In the genomic region with DNA sequence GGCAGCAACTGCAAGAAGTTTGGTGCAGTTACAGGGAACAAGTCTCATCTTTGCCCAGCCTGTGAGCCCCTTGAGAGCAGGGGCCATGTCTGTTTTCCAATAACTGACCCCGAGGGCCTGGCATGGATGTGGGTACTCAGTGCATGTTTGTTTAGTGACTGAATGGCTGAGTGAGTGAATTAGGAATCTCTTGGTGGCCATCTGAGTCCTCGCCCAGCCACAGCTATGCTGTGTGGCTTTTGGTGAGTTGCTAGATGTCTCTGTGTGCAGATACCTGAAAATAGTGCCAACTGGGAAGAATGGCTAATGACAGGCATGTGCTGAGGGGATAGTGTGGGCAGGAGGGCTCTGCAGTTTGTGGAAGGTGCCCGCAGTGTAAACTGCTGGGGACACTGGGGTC, we compare ENCODE assay signal across 2 cellular contexts.
TF ChIP-seq lines count a peak whose summit lies in the region.

No MANE protein-coding gene starts in this region.

TF ChIP-seq in HepG2, 621 proteins besides CTCF, POLR2A, EP300 and RAD21:
- TF ChIP-seq ZC3H13 (CRISPR knock-in tag; IDR thresholded peaks at IDR 0.05) (no peak), ZNF768 (CRISPR knock-in tag; IDR thresholded peaks at IDR 0.05) (peak; percentile 54; the same call in 1 of the 2 replicates)
- TF ChIP-seq, protein P1, sequence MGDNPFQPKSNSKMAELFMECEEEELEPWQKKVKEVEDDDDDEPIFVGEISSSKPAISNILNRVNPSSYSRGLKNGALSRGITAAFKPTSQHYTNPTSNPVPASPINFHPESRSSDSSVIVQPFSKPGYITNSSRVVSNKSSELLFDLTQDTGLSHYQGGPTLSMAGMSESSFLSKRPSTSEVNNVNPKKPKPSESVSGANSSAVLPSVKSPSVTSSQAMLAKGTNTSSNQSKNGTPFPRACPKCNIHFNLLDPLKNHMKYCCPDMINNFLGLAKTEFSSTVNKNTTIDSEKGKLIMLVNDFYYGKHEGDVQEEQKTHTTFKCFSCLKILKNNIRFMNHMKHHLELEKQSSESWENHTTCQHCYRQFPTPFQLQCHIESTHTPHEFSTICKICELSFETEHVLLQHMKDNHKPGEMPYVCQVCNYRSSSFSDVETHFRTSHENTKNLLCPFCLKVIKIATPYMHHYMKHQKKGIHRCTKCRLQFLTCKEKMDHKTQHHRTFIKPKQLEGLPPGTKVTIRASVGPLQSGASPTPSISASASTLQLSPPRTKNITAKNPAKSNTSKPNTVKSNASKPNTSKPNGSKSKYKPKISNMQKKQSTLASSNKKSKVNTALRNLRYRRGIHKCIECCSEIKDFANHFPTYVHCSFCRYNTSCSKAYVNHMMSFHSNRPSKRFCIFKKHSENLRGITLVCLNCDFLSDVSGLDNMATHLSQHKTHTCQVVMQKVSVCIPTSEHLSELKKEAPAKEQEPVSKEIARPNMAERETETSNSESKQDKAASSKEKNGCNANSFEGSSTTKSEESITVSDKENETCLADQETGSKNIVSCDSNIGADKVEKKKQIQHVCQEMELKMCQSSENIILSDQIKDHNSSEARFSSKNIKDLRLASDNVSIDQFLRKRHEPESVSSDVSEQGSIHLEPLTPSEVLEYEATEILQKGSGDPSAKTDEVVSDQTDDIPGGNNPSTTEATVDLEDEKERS (CRISPR knock-in tag; IDR thresholded peaks at IDR 0.05), result no peak

TF ChIP-seq in K562, 482 proteins besides CTCF, POLR2A, EP300 and RAD21:
- peak; percentile 56 for TF ChIP-seq ZFP36 (IDR thresholded peaks at IDR 0.05; ENCODE audit: low read depth, low read length, partially characterized antibody)
- TF ChIP-seq, protein P2, sequence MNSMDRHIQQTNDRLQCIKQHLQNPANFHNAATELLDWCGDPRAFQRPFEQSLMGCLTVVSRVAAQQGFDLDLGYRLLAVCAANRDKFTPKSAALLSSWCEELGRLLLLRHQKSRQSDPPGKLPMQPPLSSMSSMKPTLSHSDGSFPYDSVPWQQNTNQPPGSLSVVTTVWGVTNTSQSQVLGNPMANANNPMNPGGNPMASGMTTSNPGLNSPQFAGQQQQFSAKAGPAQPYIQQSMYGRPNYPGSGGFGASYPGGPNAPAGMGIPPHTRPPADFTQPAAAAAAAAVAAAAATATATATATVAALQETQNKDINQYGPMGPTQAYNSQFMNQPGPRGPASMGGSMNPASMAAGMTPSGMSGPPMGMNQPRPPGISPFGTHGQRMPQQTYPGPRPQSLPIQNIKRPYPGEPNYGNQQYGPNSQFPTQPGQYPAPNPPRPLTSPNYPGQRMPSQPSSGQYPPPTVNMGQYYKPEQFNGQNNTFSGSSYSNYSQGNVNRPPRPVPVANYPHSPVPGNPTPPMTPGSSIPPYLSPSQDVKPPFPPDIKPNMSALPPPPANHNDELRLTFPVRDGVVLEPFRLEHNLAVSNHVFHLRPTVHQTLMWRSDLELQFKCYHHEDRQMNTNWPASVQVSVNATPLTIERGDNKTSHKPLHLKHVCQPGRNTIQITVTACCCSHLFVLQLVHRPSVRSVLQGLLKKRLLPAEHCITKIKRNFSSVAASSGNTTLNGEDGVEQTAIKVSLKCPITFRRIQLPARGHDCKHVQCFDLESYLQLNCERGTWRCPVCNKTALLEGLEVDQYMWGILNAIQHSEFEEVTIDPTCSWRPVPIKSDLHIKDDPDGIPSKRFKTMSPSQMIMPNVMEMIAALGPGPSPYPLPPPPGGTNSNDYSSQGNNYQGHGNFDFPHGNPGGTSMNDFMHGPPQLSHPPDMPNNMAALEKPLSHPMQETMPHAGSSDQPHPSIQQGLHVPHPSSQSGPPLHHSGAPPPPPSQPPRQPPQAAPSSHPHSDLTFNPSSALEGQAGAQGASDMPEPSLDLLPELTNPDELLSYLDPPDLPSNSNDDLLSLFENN (IDR thresholded peaks at IDR 0.05; ENCODE audit: low read depth in 2 of 2, low read length in 2 of 2), result no peak
